ENCODE assay signal across 8 cellular contexts in the genomic region with DNA sequence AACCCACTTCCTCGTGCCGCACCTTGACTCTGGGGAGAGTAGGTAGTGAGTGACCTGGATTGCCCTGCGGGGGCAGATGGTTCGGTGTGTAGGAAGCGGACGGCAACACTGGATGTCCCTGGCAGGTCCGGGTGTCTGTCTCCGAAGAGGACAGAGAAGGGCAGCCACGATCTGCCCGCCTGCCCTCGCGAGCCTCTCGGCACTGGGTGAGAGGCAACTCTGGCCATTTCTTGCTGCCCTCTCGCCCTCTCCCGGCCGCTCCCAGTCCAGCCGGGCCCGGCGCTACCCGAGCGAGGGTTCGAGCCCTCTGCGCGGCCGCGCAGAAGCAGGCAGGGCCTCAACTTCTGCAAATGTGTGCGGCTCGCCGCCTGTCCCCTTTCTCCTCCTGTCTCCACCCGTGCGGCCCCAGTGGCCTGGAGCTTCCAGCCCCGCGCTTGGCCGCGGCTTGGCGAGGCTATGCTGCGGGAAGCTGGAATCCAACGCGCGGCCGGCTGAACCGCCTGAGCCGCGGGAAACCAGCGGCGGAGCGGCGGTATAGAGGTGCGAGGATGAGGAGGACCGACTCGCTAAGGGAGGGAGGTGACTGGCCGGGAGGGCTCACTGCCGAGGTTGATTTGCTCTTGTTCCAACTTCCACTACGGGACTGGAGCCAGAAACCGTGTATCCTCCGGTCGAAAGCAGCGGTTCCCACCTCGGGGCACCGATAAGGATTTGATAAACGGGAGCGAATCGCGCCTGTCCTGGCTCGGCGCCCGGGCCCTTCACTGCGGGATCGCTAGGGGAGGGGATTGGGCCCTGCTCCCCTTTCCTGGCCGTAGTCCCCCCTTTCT. TPM values are rescaled to one million over a fixed set of nuclear protein-coding genes. Genes with fewer than 3 reads are reported as not detected.
DNase-seq lines count a peak whose midpoint lies in the region; ATAC-seq lines count a peak whose summit lies in the region.

No MANE protein-coding gene starts in this region.

- no peak overlapping the region for H3K27ac ChIP-seq in HUES64 (ENCODE audit: low read depth, low read length)

- peaks cover 90% of the 10 kb centered on the region for H3K27me3 ChIP-seq in HUES64 (ENCODE audit: insufficient read depth, low read length)

- no peaks in the 10 kb centered on the region for H3K36me3 ChIP-seq in HUES64 (ENCODE audit: insufficient read depth, low read length)

- H3K4me1 ChIP-seq in HUES64 (ENCODE audit: insufficient read depth, low read length), result peaks cover 14% of the 10 kb centered on the region

- H3K9ac ChIP-seq in HUES64 (ENCODE audit: low read depth, low read length), result no peak overlapping the region

- DNase-seq in D341Med (ENCODE audit: low spot score) (peak; percentile 55), mucosa of gallbladder (ENCODE audit: low spot score) (peak; percentile 58), ureter (ENCODE audit: low spot score) (peak; percentile 60), kidney glomerular epithelial cell (lab: John Stamatoyannopoulos, UW) (no peak)
- DNase-seq in activated CD8-positive, alpha-beta memory T cell treated with anti-CD3 and anti-CD28 coated beads for 24 hours, result peak; percentile 74

- WGBS in HUES64, result 1% methylated on average over 70 of the region's 70 CpGs

- ATAC-seq in esophagus mucosa, result peak; percentile 22
- ATAC-seq in HG02884 (IDR thresholded peaks at IDR 0.05; ENCODE audit: unreplicated experiment), result no peak

- H3K4me3 ChIP-seq in HUES64 (ENCODE audit: low read length), result peak overlapping the region; percentile 75

- H3K9me3 ChIP-seq in HUES64 (ENCODE audit: insufficient read depth, low read depth, low read length), result no peaks in the 10 kb centered on the region

RNA-seq across cellular contexts. Expression of a gene that starts 1.5 kb away (rescaled TPM):
- 2.6 TPM for polyA plus RNA-seq in HUES64 (2013, experiment 1 of 2)
- 3.8 TPM for polyA plus RNA-seq in HUES64 (2013, experiment 2 of 2)
- 89.5 TPM for total RNA-seq in esophagus mucosa
- total RNA-seq in mucosa of gallbladder, result 221 TPM
- total RNA-seq in ureter, result 300 TPM
